ENCODE assay signal across 8 cellular contexts in the genomic region with DNA sequence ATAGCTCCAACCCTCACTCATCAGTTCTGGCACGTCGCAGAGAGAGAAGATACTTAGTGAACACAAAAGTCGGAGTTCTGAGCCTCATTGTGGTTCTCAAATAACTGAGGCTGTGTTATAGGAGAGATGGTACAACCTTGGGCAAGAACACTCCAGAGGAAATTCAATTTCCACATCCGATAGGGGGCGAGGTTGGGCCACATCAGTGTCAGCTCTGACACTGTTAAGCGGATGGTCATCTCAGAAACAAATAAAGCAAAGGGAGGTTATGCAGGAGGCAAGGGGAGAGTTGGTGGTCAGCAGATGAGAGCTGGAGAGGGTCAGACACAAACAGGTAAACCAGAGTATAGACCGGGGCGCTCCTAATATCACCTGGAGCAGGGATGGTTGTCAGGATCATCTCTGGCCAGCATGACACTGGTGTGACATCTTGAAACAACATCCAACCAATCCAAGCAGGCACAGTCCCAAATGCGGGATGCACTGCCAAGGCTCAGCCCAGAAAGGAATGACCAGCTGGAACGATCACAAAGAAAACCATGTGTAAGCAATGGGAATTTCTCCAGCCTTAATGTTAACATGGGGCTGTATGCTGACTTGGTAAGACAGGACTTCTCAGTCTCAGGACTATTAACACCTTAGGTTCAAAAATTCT.
DNase-seq lines count a peak whose midpoint lies in the region; ATAC-seq, FAIRE-seq and TF ChIP-seq lines count a peak whose summit lies in the region.

No MANE protein-coding gene starts in this region.

- no peaks in the 10 kb centered on the region for H4K20me1 ChIP-seq in H1 (replicated peaks in 1 of 2; ENCODE audit: control insufficient read depth in 1 of 2, insufficient read depth in 2 of 2, low read length in 2 of 2)

- peaks cover 0 to 8% of the 10 kb centered on the region in 2 donors for H3K27me3 Mint-ChIP-seq in CD4-positive, alpha-beta memory T cell

- no peak overlapping the region for H3K23ac ChIP-seq in H1 (ENCODE audit: insufficient read length)

- H4K91ac ChIP-seq in H1 (replicated peaks; ENCODE audit: insufficient read length, low read length): no peak overlapping the region

- no peak overlapping the region for H2BK12ac ChIP-seq in H1 (ENCODE audit: low read depth, low read length)

- H3K18ac ChIP-seq in H1 (ENCODE audit: extremely low read depth, low read length): no peak overlapping the region

- intact Hi-C loops in CD4-positive, alpha-beta memory T cell (cut with micrococcal nuclease): no loop called here

- H3K36me3 ChIP-seq in H1 (ENCODE audit: control insufficient read depth in 2 of 4, insufficient read depth in 4 of 4, low read length in 3 of 4): no peaks in the 10 kb centered on the region
- H3K36me3 ChIP-seq in CD4-positive, alpha-beta memory T cell (ENCODE audit: insufficient read depth, low read length): no peaks in the 10 kb centered on the region

- TF ChIP-seq EP300 in H1 (IDR thresholded peaks at IDR 0.05; ENCODE audit: borderline replicate concordance in 1 of 2, low read depth in 2 of 2, low read length in 2 of 2): no peak

- TF ChIP-seq RAD21 in H1 (IDR thresholded peaks at IDR 0.05 in 1 of 2, conservative IDR thresholded peaks at IDR 0.05 in 1 of 2; ENCODE audit: low read depth in 2 of 2, low read length in 2 of 2): peak; percentile 67 to 75

- H3K4me1 ChIP-seq in H1 (replicated peaks in 1 of 4; ENCODE audit: control insufficient read depth in 3 of 4, insufficient read depth in 4 of 4, low read length in 3 of 4): no peaks in the 10 kb centered on the region
- no peaks in the 10 kb centered on the region for H3K4me1 ChIP-seq in CD4-positive, alpha-beta memory T cell (ENCODE audit: insufficient read depth, low read length)

- no peak overlapping the region for H3K14ac ChIP-seq in H1 (ENCODE audit: insufficient read length)

- no peaks in the 10 kb centered on the region for H3K79me2 ChIP-seq in H1 (ENCODE audit: control insufficient read depth in 1 of 2, insufficient read depth in 2 of 2, low read length in 2 of 2)

- no peak overlapping the region for H2BK20ac ChIP-seq in H1 (ENCODE audit: low read length)

- H3K23me2 ChIP-seq in H1 (ENCODE audit: low read depth, low read length): no peaks in the 10 kb centered on the region; the same call in 1 of the 2 replicates

- no peak overlapping the region for H2AFZ ChIP-seq in H1 (ENCODE audit: low read length)

- H3K36me3 Mint-ChIP-seq in CD4-positive, alpha-beta memory T cell: no peaks in the 10 kb centered on the region

- FAIRE-seq in H1 (lab: Jason Lieb, UNC): peak; percentile 42

- no peak overlapping the region for H3K4me3 Mint-ChIP-seq in CD4-positive, alpha-beta memory T cell

- no peak overlapping the region for H4K8ac ChIP-seq in H1 (ENCODE audit: extremely low read depth, insufficient read depth, low read length)

- no peak overlapping the region for H3K27ac Mint-ChIP-seq in CD4-positive, alpha-beta memory T cell

- H3K79me1 ChIP-seq in H1 (ENCODE audit: low read depth, low read length): no peaks in the 10 kb centered on the region

- no peak overlapping the region for H2BK15ac ChIP-seq in H1 (ENCODE audit: low read length)

- H4K5ac ChIP-seq in H1 (ENCODE audit: insufficient read length, low read depth, low read length): no peak overlapping the region

- no peak overlapping the region for H3K27ac ChIP-seq in H1 (ENCODE audit: low read depth, low read length)
- H3K27ac ChIP-seq in CD4-positive, alpha-beta memory T cell (ENCODE audit: low read depth, low read length): no peak overlapping the region

- H3K4me1 Mint-ChIP-seq in CD4-positive, alpha-beta memory T cell: peaks cover 0 to 5% (median 4%) of the 10 kb centered on the region in 4 donors

- H2BK120ac ChIP-seq in H1 (replicated peaks; ENCODE audit: low read depth, low read length): no peak overlapping the region

- no peak for DNase-seq in GM12864 (ENCODE audit: low read depth)
- DNase-seq in NCI-H446 (lab: John Stamatoyannopoulos, UW): peak; percentile 58 to 83
- peak; percentile 15 to 69 for DNase-seq in H1 (ENCODE audit: low read depth in 1 of 2, low spot score in 2 of 2)
- peak; percentile 62 for DNase-seq in pons (ENCODE audit: low spot score)
- DNase-seq in SKM-1 (lab: John Stamatoyannopoulos, UW; ENCODE audit: unreplicated experiment): no peak
- no peak for DNase-seq in CD4-positive, alpha-beta memory T cell
- no peak for DNase-seq in activated gamma-delta T cell treated with Interleukin-2 at 50 U/mL for 16 hours

- H3K4me3 ChIP-seq in GM12864 (ENCODE audit: low read depth, low read length): no peak overlapping the region
- H3K4me3 ChIP-seq in H1 (ENCODE audit: extremely low read depth in 1 of 4, insufficient read depth in 2 of 4, low read depth in 3 of 4, low read length in 4 of 4): no peak overlapping the region
- H3K4me3 ChIP-seq in CD4-positive, alpha-beta memory T cell (ENCODE audit: low read length in 2 of 2): no peak overlapping the region

- POLR2A ChIA-PET in H1 (lab: Charles Lee; ENCODE audit: partially characterized antibody): no interaction called here
- POLR2A ChIA-PET in CD4-positive, alpha-beta memory T cell (lab: Charles Lee; ENCODE audit: partially characterized antibody): no interaction called here

- CTCF ChIA-PET in H1 (lab: Charles Lee; ENCODE audit: partially characterized antibody): interaction anchor here (0.5 to 5.2 kb wide), 36 partner anchors 12 to 854 kb away, joined by 3 to 46 read pairs (median 3); no protein-coding TSS in a partner anchor
- CTCF ChIA-PET in CD4-positive, alpha-beta memory T cell (lab: Charles Lee; ENCODE audit: partially characterized antibody): interaction anchor here (1.3 to 3.9 kb wide), 4 partner anchors 7 to 242 kb away, joined by 3 to 27 read pairs (median 8); no protein-coding TSS in a partner anchor

- H3K56ac ChIP-seq in H1 (replicated peaks; ENCODE audit: insufficient read length, low read depth, low read length): no peak overlapping the region

- H2AK5ac ChIP-seq in H1 (ENCODE audit: low read depth, low read length): no peak overlapping the region

- H2BK5ac ChIP-seq in H1 (ENCODE audit: low read depth, low read length): no peak overlapping the region

- H3K9me3 ChIP-seq in H1 (ENCODE audit: insufficient read depth in 2 of 2, low read depth in 1 of 2, low read length in 1 of 2): no peaks in the 10 kb centered on the region
- no peaks in the 10 kb centered on the region for H3K9me3 ChIP-seq in CD4-positive, alpha-beta memory T cell (ENCODE audit: control insufficient read depth in 1 of 2, low read length in 2 of 2)

- no peak overlapping the region for H3K4me2 ChIP-seq in H1 (ENCODE audit: insufficient read depth in 1 of 2, low read depth in 2 of 2, low read length in 2 of 2)

- TF ChIP-seq CTCF in GM12864 (IDR thresholded peaks at IDR 0.05; ENCODE audit: low read depth, low read length, missing control alignments) (peak; percentile 29), H1 (IDR thresholded peaks at IDR 0.05; ENCODE audit: control extremely low read depth in 1 of 3, insufficient read depth in 1 of 3, low read depth in 1 of 3, low read length in 3 of 3) (peak; percentile 52 to 69 (median 53); a peak in 3 of 4 replicates)

- TF ChIP-seq POLR2A in H1 (IDR thresholded peaks at IDR 0.05; ENCODE audit: control extremely low read depth in 1 of 2, low read depth in 2 of 2, low read length in 2 of 2): no peak

- H3K27me3 ChIP-seq in H1 (replicated peaks in 1 of 4; ENCODE audit: control insufficient read depth in 3 of 4, extremely low read depth in 1 of 4, insufficient read depth in 3 of 4, low read length in 3 of 4): no peaks in the 10 kb centered on the region
- H3K27me3 ChIP-seq in CD4-positive, alpha-beta memory T cell (ENCODE audit: insufficient read depth, low read length): no peaks in the 10 kb centered on the region

- H3K4ac ChIP-seq in H1 (replicated peaks; ENCODE audit: insufficient read length, low read depth, low read length): no peak overlapping the region

- WGBS in H1 (ENCODE audit: extremely low coverage in 1 of 2, insufficient coverage in 1 of 2, insufficient read length in 1 of 2, insufficient replicate concordance in 2 of 2, low coverage in 1 of 2, low lambda C conversion rate in 2 of 2, missing lambda C conversion rate in 1 of 2), 2 experiments: 63% methylated on average over 10 of the region's 10 CpGs; no CpG with 5 or more reads in 1 of the 2 experiments

- no peaks in the 10 kb centered on the region for H3K9me3 Mint-ChIP-seq in CD4-positive, alpha-beta memory T cell

- ATAC-seq in GM18861 (IDR thresholded peaks at IDR 0.05; ENCODE audit: unreplicated experiment): no peak

- H3K9ac ChIP-seq in H1 (replicated peaks in 1 of 4; ENCODE audit: extremely low read depth in 1 of 4, low read depth in 3 of 4, low read length in 3 of 4): no peak overlapping the region

TF ChIP-seq in H1, 55 proteins besides CTCF, POLR2A, EP300 and RAD21:
- TF ChIP-seq JUN (IDR thresholded peaks at IDR 0.05; ENCODE audit: low read depth, low read length) (no peak), SUZ12 (IDR thresholded peaks at IDR 0.05; ENCODE audit: low read length) (no peak), ATF2 (IDR thresholded peaks at IDR 0.05; ENCODE audit: low read length) (no peak), NANOG (IDR thresholded peaks at IDR 0.05; ENCODE audit: insufficient read depth, low read depth, low read length, poor library complexity, severe bottlenecking) (no peak), SP1 (IDR thresholded peaks at IDR 0.05; ENCODE audit: low read depth, low read length) (no peak)
- TF ChIP-seq, protein P1, sequence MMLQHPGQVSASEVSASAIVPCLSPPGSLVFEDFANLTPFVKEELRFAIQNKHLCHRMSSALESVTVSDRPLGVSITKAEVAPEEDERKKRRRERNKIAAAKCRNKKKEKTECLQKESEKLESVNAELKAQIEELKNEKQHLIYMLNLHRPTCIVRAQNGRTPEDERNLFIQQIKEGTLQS (IDR thresholded peaks at IDR 0.05; ENCODE audit: insufficient read depth, low read depth, low read length): no peak

Comparison
In these comparisons a context has a peak if more than half of its experiments do, and no peak if none do; other contexts are left out.
1. DNase-seq: peak in NCI-H446 (2 of 2), H1 (2 of 2) and pons (single experiment); none in GM12864 (single experiment), SKM-1 (single experiment), CD4-positive, alpha-beta memory T cell (0 of 5) and activated gamma-delta T cell treated with Interleukin-2 at 50 U/mL for 16 hours (single experiment).